ENCODE assay signal across 8 cellular contexts in the genomic region with DNA sequence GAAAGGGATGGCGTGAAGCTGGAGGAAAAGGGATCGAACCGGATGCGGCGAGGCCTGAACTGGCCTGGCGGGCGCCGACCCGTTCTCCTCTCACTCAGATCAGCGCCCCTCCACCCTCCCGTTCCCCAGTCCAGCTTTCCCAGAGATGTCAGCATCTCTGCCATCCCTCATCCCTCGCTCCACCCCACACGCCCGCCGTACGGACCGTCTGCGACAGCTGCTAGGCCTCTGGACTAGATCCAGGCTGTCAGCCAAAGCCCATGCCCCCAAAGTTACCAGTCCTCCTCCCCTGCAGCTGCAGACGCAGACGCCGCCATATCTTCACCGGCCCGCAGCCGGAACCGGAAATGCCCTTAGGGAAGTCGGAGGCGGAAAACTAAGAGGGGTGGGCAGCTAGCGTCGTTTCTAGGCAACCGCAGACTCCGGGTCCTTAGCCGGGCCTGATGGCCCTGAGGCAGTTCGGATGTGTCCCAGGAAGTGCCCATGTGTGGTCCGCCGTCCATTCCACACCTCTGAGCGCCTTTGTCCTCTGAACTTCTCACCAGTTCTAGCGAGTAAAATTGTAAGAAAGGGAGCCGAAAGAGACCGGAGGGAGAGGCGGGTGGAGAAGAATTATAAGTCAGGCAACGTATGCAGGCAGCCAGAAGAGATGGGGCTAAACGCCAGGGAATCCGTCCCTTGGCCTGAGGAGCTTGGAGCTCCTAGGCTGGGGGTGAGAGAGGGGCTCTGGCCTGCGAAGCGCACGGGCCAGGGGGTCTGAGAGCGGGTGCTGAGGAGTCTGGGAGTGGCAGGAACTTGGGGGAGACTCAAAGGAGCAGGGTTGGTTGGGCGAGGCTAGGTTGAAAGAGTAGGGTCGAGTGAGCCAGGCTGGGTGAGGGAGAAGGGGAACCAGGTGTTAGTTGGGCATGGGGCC. TPM values are rescaled to one million over a fixed set of nuclear protein-coding genes. Genes with fewer than 3 reads are reported as not detected.
A peak's percentile ranks its signal among the peaks of the same experiment; 100 is the strongest.
DNase-seq lines count a peak whose midpoint lies in the region; ATAC-seq and TF ChIP-seq lines count a peak whose summit lies in the region.

A gene with protein sequence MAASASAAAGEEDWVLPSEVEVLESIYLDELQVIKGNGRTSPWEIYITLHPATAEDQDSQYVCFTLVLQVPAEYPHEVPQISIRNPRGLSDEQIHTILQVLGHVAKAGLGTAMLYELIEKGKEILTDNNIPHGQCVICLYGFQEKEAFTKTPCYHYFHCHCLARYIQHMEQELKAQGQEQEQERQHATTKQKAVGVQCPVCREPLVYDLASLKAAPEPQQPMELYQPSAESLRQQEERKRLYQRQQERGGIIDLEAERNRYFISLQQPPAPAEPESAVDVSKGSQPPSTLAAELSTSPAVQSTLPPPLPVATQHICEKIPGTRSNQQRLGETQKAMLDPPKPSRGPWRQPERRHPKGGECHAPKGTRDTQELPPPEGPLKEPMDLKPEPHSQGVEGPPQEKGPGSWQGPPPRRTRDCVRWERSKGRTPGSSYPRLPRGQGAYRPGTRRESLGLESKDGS (minus strand): TSS at position 349 of the 913 bp plus-strand sequence. CDS start 32 bp downstream, at position 317.
A gene with protein sequence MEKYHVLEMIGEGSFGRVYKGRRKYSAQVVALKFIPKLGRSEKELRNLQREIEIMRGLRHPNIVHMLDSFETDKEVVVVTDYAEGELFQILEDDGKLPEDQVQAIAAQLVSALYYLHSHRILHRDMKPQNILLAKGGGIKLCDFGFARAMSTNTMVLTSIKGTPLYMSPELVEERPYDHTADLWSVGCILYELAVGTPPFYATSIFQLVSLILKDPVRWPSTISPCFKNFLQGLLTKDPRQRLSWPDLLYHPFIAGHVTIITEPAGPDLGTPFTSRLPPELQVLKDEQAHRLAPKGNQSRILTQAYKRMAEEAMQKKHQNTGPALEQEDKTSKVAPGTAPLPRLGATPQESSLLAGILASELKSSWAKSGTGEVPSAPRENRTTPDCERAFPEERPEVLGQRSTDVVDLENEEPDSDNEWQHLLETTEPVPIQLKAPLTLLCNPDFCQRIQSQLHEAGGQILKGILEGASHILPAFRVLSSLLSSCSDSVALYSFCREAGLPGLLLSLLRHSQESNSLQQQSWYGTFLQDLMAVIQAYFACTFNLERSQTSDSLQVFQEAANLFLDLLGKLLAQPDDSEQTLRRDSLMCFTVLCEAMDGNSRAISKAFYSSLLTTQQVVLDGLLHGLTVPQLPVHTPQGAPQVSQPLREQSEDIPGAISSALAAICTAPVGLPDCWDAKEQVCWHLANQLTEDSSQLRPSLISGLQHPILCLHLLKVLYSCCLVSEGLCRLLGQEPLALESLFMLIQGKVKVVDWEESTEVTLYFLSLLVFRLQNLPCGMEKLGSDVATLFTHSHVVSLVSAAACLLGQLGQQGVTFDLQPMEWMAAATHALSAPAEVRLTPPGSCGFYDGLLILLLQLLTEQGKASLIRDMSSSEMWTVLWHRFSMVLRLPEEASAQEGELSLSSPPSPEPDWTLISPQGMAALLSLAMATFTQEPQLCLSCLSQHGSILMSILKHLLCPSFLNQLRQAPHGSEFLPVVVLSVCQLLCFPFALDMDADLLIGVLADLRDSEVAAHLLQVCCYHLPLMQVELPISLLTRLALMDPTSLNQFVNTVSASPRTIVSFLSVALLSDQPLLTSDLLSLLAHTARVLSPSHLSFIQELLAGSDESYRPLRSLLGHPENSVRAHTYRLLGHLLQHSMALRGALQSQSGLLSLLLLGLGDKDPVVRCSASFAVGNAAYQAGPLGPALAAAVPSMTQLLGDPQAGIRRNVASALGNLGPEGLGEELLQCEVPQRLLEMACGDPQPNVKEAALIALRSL (N-terminal part only) (plus strand): TSS at position 433 of the 913 bp plus-strand sequence. CDS start 744 bp downstream, outside the sequence.

- H3K27ac Mint-ChIP-seq in GM23338 (peak within 1 kb of the TSS; percentile 98), natural killer cell (peak within 1 kb of the TSS; percentile 91 to 92)
- H3K27ac Mint-ChIP-seq in activated T-helper 2 cell treated with anti-CD3 and anti-CD28 coated beads, Interferon-gamma antibody, Interleukin-2, Interleukin-4, amounts not matched to agents 10 μg/mL and 5 μg/mL and 100 μg/mL, durations not matched to agents 14 hours and 24 hours and 36 hours, result peak within 1 kb of the TSS; percentile 86

- H3K27ac ChIP-seq in GM23338 (ENCODE audit: low read depth), result peak within 1 kb of the TSS; percentile 82

- peaks cover 15% of the 10 kb centered on the region for H3K36me3 ChIP-seq in GM23338 (ENCODE audit: insufficient read depth)

- intact Hi-C loops in activated T-helper 2 cell treated with anti-CD3 and anti-CD28 coated beads, Interferon-gamma antibody, Interleukin-2, Interleukin-4, amounts not matched to agents 10 μg/mL and 5 μg/mL and 100 μg/mL, durations not matched to agents 14 hours and 24 hours and 36 hours (cut with micrococcal nuclease), result loop anchor here (1.0 to 5.0 kb wide), 5 partner anchors 13 to 175 kb away; partner anchors contain the start of genes BCS1L, CNOT9, TTLL4 and USP37
- intact Hi-C loops in natural killer cell (cut with micrococcal nuclease), result loop anchor here (1.0 kb wide), 2 partner anchors 13 to 38 kb away; partner anchors contain the start of genes BCS1L, TTLL4 and ZNF142

- H3K36me3 Mint-ChIP-seq in GM23338 (ENCODE audit: low read depth) (peaks cover 23% of the 10 kb centered on the region), natural killer cell (no peaks in the 10 kb centered on the region)
- H3K36me3 Mint-ChIP-seq in activated T-helper 2 cell treated with anti-CD3 and anti-CD28 coated beads, Interferon-gamma antibody, Interleukin-2, Interleukin-4, amounts not matched to agents 10 μg/mL and 5 μg/mL and 100 μg/mL, durations not matched to agents 14 hours and 24 hours and 36 hours (ENCODE audit: low read depth), result peaks cover 10% of the 10 kb centered on the region

- H3K4me1 ChIP-seq in GM23338 (ENCODE audit: insufficient read depth), result peaks cover 4% of the 10 kb centered on the region

- H3F3A ChIP-seq in GM23338 (replicated peaks; ENCODE audit: low read depth), result no peaks in the 10 kb centered on the region

- H3K27me3 Mint-ChIP-seq in GM23338 (ENCODE audit: insufficient read depth, low read depth, poor library complexity) (peaks cover 8% of the 10 kb centered on the region), natural killer cell (ENCODE audit: low read depth in 2 of 2) (no peaks in the 10 kb centered on the region)
- H3K27me3 Mint-ChIP-seq in activated T-helper 2 cell treated with anti-CD3 and anti-CD28 coated beads, Interferon-gamma antibody, Interleukin-2, Interleukin-4, amounts not matched to agents 10 μg/mL and 5 μg/mL and 100 μg/mL, durations not matched to agents 14 hours and 24 hours and 36 hours (ENCODE audit: low read depth), result no peaks in the 10 kb centered on the region

- peak; percentile 82 for TF ChIP-seq POLR2A in Raji (IDR thresholded peaks at IDR 0.05; ENCODE audit: insufficient read depth, low read depth, low read length)

- 0 out of 2 replicates have a peak, but pooled peaks cover 13% of the 10 kb centered on the region for H4K20me1 ChIP-seq in GM23338 (replicated peaks; ENCODE audit: insufficient read depth)

- peak; percentile 98 for ATAC-seq in GM23338
- ATAC-seq in natural killer cell, result peak; percentile 93 to 96 (median 93)

- TF ChIP-seq CTCF in GM23338 (conservative IDR thresholded peaks at IDR 0.05; ENCODE audit: low read depth in 2 of 2) (no peak), natural killer cell (IDR thresholded peaks at IDR 0.05) (no peak)

- H3K4me3 ChIP-seq in GM23338, result peak within 1 kb of the TSS; percentile 76

- H2AFZ ChIP-seq in GM23338, result peak within 1 kb of the TSS; percentile 94

- peaks cover 28% of the 10 kb centered on the region for H3K79me2 ChIP-seq in GM23338 (replicated peaks; ENCODE audit: insufficient read depth)

- H3K4me1 Mint-ChIP-seq in GM23338 (peaks cover 4% of the 10 kb centered on the region; the same call in 2 of the 3 replicates), natural killer cell (peaks cover 16 to 22% of the 10 kb centered on the region in 2 donors)
- H3K4me1 Mint-ChIP-seq in activated T-helper 2 cell treated with anti-CD3 and anti-CD28 coated beads, Interferon-gamma antibody, Interleukin-2, Interleukin-4, amounts not matched to agents 10 μg/mL and 5 μg/mL and 100 μg/mL, durations not matched to agents 14 hours and 24 hours and 36 hours (ENCODE audit: low read depth), result peaks cover 21% of the 10 kb centered on the region

- H3K4me2 ChIP-seq in GM23338, result peak within 1 kb of the TSS; percentile 81

- H3K9me3 Mint-ChIP-seq in GM23338 (no peaks in the 10 kb centered on the region), natural killer cell (no peaks in the 10 kb centered on the region)
- H3K9me3 Mint-ChIP-seq in activated T-helper 2 cell treated with anti-CD3 and anti-CD28 coated beads, Interferon-gamma antibody, Interleukin-2, Interleukin-4, amounts not matched to agents 10 μg/mL and 5 μg/mL and 100 μg/mL, durations not matched to agents 14 hours and 24 hours and 36 hours, result no peaks in the 10 kb centered on the region

- H3K9me2 ChIP-seq in GM23338 (ENCODE audit: insufficient read depth), result no peaks in the 10 kb centered on the region

- DNase-seq in EH (ENCODE audit: low read depth), result peak; percentile 94
- DNase-seq in GM23338 (ENCODE audit: low spot score), result peak; percentile 98
- peak; percentile 91 for DNase-seq in LHCN-M2 (ENCODE audit: low read depth)
- peak; percentile 75 for DNase-seq in activated T-helper 2 cell treated with anti-CD3 and anti-CD28 coated beads, Interferon-gamma antibody, Interleukin-2, Interleukin-4, amounts not matched to agents 10 μg/mL and 5 μg/mL and 100 μg/mL, durations not matched to agents 14 hours and 24 hours and 36 hours (ENCODE audit: low spot score)
- DNase-seq in fibroblast of peridontal ligament (ENCODE audit: extremely low read depth), result peak; percentile 91
- DNase-seq in natural killer cell, result peak; percentile 69
- DNase-seq in stimulated activated naive CD4-positive, alpha-beta T cell treated with Interleukin-2 at 50 U/mL for 16 hours (lab: John Stamatoyannopoulos, UW), result peak; percentile 83

- H3K4me3 Mint-ChIP-seq in GM23338 (peak within 1 kb of the TSS; percentile 95), natural killer cell (peak within 1 kb of the TSS; percentile 92)
- H3K4me3 Mint-ChIP-seq in activated T-helper 2 cell treated with anti-CD3 and anti-CD28 coated beads, Interferon-gamma antibody, Interleukin-2, Interleukin-4, amounts not matched to agents 10 μg/mL and 5 μg/mL and 100 μg/mL, durations not matched to agents 14 hours and 24 hours and 36 hours (ENCODE audit: low read depth), result peak within 1 kb of the TSS; percentile 92

- no peaks in the 10 kb centered on the region for H3K27me3 ChIP-seq in GM23338 (ENCODE audit: insufficient read depth)

RNA-seq across cellular contexts. Expression of the first gene that starts in this region (rescaled TPM):
- total RNA-seq in GM23338 (2014; rRNA removed; shearing (Covaris generic)), result 18.3 and 22.1 TPM in 2 replicates
- 22.2 and 26.8 TPM in 2 replicates for polyA plus RNA-seq in GM23338 (2016; fragmentation: Nextera tagmentation; extraction: Ambion mirVana)
- total RNA-seq in LHCN-M2 (2014; rRNA removed), result 38.1 and 40.5 TPM in 2 replicates
- polyA plus RNA-seq in LHCN-M2 (2012), result 47.1 TPM
- total RNA-seq in activated T-helper 2 cell treated with anti-CD3 and anti-CD28 coated beads, Interferon-gamma antibody, Interleukin-2, Interleukin-4, amounts not matched to agents 10 μg/mL and 5 μg/mL and 100 μg/mL, durations not matched to agents 14 hours and 24 hours and 36 hours, result 21.6 and 25.8 TPM in 2 replicates
- 10 to 100 TPM; 16.5 to 22.8 (median 20.1) TPM for total RNA-seq in natural killer cell

RNA-seq across cellular contexts. Expression of the second gene that starts in this region (rescaled TPM):
- total RNA-seq in GM23338 (2014; rRNA removed; shearing (Covaris generic)), result 24.2 and 26.3 TPM in 2 replicates
- 17.2 and 21.2 TPM in 2 replicates for polyA plus RNA-seq in GM23338 (2016; fragmentation: Nextera tagmentation; extraction: Ambion mirVana)
- total RNA-seq in LHCN-M2 (2014; rRNA removed) (20.3 and 25.8 TPM in 2 replicates), natural killer cell (10 to 100 TPM; 20.0 to 20.3 (median 20.2) TPM)
- 10.9 TPM for polyA plus RNA-seq in LHCN-M2 (2012)
- total RNA-seq in activated T-helper 2 cell treated with anti-CD3 and anti-CD28 coated beads, Interferon-gamma antibody, Interleukin-2, Interleukin-4, amounts not matched to agents 10 μg/mL and 5 μg/mL and 100 μg/mL, durations not matched to agents 14 hours and 24 hours and 36 hours, result 14.4 and 17.9 TPM in 2 replicates

Comparison
In these comparisons a context has a peak if more than half of its experiments do, and no peak if none do; other contexts are left out.
1. Peak in every context shown above with its lines: DNase-seq, ATAC-seq, H3K4me3 ChIP-seq and H3K27ac ChIP-seq.